In genomic region chr17:48597775-48598631, GRCh38 we compare ENCODE assay signal across 9 cellular contexts. TPM values are rescaled to one million over a fixed set of nuclear protein-coding genes. Genes with fewer than 3 reads are reported as not detected.
DNase-seq lines count a peak whose midpoint lies in the region; ATAC-seq, FAIRE-seq and TF ChIP-seq lines count a peak whose summit lies in the region.
"Had no signal": no experiment of that assay in that cellular context is flagged by ENCODE, and none has a peak within 500 bp of the region (broad histone marks: within the 10 kb centered on the region; RNA-seq: fewer than 3 reads in every experiment).

No MANE protein-coding gene starts in this region.

- peak overlapping the region; percentile 28 for H3K4me2 ChIP-seq in endothelial cell of umbilical vein (ENCODE audit: insufficient read depth, low read length)

- peak; percentile 58 for TF ChIP-seq POLR2A in endothelial cell of umbilical vein (IDR thresholded peaks at IDR 0.05; ENCODE audit: low read depth, low read length)

- H3K36me3 Mint-ChIP-seq in nephron (ENCODE audit: low read depth): peaks cover 35% of the 10 kb centered on the region

- no peaks in the 10 kb centered on the region for H3K9me3 Mint-ChIP-seq in nephron

- CTCF ChIA-PET in endothelial cell of umbilical vein (lab: Charles Lee): interaction anchor here (0.7 to 1.8 kb wide), 5 partner anchors 10 to 382 kb away, joined by 3 to 5 read pairs (median 3); no protein-coding TSS in a partner anchor

- ATAC-seq in GM18907 (IDR thresholded peaks at IDR 0.05; ENCODE audit: unreplicated experiment) (peak; percentile 41), GM19328 (IDR thresholded peaks at IDR 0.05; ENCODE audit: unreplicated experiment) (no peak), HG03159 (IDR thresholded peaks at IDR 0.05; ENCODE audit: unreplicated experiment) (no peak)

- H3K4me3 ChIP-seq in SJSA1 (peak overlapping the region; percentile 48), endothelial cell of umbilical vein (replicated peaks in 1 of 3; ENCODE audit: insufficient read depth in 1 of 3, low read depth in 1 of 3, low read length in 3 of 3) (peak overlapping the region; percentile 35 to 43 (median 36))

- H3K27me3 ChIP-seq in SJSA1 (replicated peaks): peaks cover 13% of the 10 kb centered on the region
- H3K27me3 ChIP-seq in endothelial cell of umbilical vein (ENCODE audit: control insufficient read depth in 2 of 2, insufficient read depth in 2 of 2, low read length in 2 of 2): no peaks in the 10 kb centered on the region

- BruUV-seq in endothelial cell of umbilical vein (replicated peaks; lab: Mats Ljungman, UMichigan): no TSS peak

- H3K27ac ChIP-seq in SJSA1 (no peak overlapping the region), endothelial cell of umbilical vein (ENCODE audit: insufficient read depth, low read depth, low read length) (peak overlapping the region; percentile 36)

- H3K4me3 Mint-ChIP-seq in nephron: peak overlapping the region; percentile 94 to 99 (median 98)

- POLR2A ChIA-PET in endothelial cell of umbilical vein (lab: Charles Lee): interaction anchor here (1.0 kb wide), 1 partner anchor 15 kb away, joined by 4 read pairs; no protein-coding TSS in a partner anchor

- peaks cover 77% of the 10 kb centered on the region for H3K79me2 ChIP-seq in endothelial cell of umbilical vein (ENCODE audit: control insufficient read depth, insufficient read depth, low read length)

- FAIRE-seq in endothelial cell of umbilical vein (lab: Jason Lieb, UNC) (peak; percentile 79), frontal cortex (lab: Jason Lieb, UNC) (no peak)
- FAIRE-seq: GM18507 had no signal

- H3K4me1 ChIP-seq in SJSA1 (replicated peaks): peaks cover 32% of the 10 kb centered on the region
- H3K4me1 ChIP-seq in endothelial cell of umbilical vein (ENCODE audit: control insufficient read depth, extremely low read depth, insufficient read depth, low read length): peaks cover 33% of the 10 kb centered on the region

- peaks cover 95% of the 10 kb centered on the region for H3K27me3 Mint-ChIP-seq in nephron (ENCODE audit: low read depth)

- H2AFZ ChIP-seq in endothelial cell of umbilical vein (ENCODE audit: low read depth, low read length): peak overlapping the region; percentile 37

- H3K36me3 ChIP-seq in SJSA1: peaks cover 11% of the 10 kb centered on the region
- peaks cover 3% of the 10 kb centered on the region in 2 experiments for H3K36me3 ChIP-seq in endothelial cell of umbilical vein (ENCODE audit: control insufficient read depth in 2 of 2, extremely low read depth in 1 of 2, insufficient read depth in 2 of 2, low read length in 2 of 2)

- DNase-seq in 8988T (peak; percentile 88), SJSA1 (ENCODE audit: low read depth in 1 of 2, low spot score in 2 of 2) (peak in 1 of 2 experiments; percentile 75), endothelial cell of umbilical vein (ENCODE audit: low read depth, low spot score) (peak; percentile 65), frontal cortex (ENCODE audit: low spot score in 2 of 2) (no peak)

- H3K27ac Mint-ChIP-seq in nephron: peak overlapping the region in 1 of 3 experiments; percentile 98

- intact Hi-C loops in endothelial cell of umbilical vein (cut with micrococcal nuclease): no loop called here

- H4K20me1 ChIP-seq in endothelial cell of umbilical vein (replicated peaks; ENCODE audit: control insufficient read depth, extremely low read depth, insufficient read depth, low read length): no peaks in the 10 kb centered on the region

- dilution Hi-C loops in endothelial cell of umbilical vein (cut with MboI; ENCODE audit: extremely low pct_ligation_motif_present, low sequenced_read_pairs): no loop called here

- TF ChIP-seq CTCF in endothelial cell of umbilical vein (IDR thresholded peaks at IDR 0.05; ENCODE audit: extremely low read depth in 1 of 2, insufficient read depth in 1 of 2, low read depth in 1 of 2, low read length in 2 of 2): no peak
- no peak for TF ChIP-seq CTCF in nephron (IDR thresholded peaks at IDR 0.05; ENCODE audit: unreplicated experiment in 3 of 3)

- peak overlapping the region; percentile 55 for H3K9ac ChIP-seq in endothelial cell of umbilical vein (replicated peaks; ENCODE audit: extremely low read depth, insufficient read depth, low read length)

- peaks cover 73% of the 10 kb centered on the region for H3K4me1 Mint-ChIP-seq in nephron

- H3K9me1 ChIP-seq in endothelial cell of umbilical vein (replicated peaks; ENCODE audit: control insufficient read depth, extremely low read depth, insufficient read depth, low read length): no peaks in the 10 kb centered on the region

- no peaks in the 10 kb centered on the region for H3K9me3 ChIP-seq in SJSA1 (replicated peaks)
- H3K9me3 ChIP-seq in endothelial cell of umbilical vein (replicated peaks; ENCODE audit: control insufficient read depth, insufficient read depth, low read length): no peaks in the 10 kb centered on the region

TF ChIP-seq in endothelial cell of umbilical vein, 7 proteins besides CTCF, POLR2A, EP300 and RAD21:
- TF ChIP-seq POLR2AphosphoS5 (IDR thresholded peaks at IDR 0.05; ENCODE audit: insufficient read depth, low read depth, low read length): peak; percentile 43
- TF ChIP-seq MYC (IDR thresholded peaks at IDR 0.05; ENCODE audit: low read depth, low read length): no peak

RNA-seq across cellular contexts. Expression of gene HOXB5, which starts 4.4 kb away (rescaled TPM):
- total RNA-seq in SJSA1 (2014; rRNA removed; shearing (Covaris generic)): 0.05 and 1.2 TPM in 2 replicates
- total RNA-seq in endothelial cell of umbilical vein (7.3 and 8.5 TPM in 2 replicates), frontal cortex (not detected)
- polyA plus RNA-seq in endothelial cell of umbilical vein: 2.0 and 2.6 TPM in 2 replicates
- 1.0 and 1.1 TPM in 2 replicates for polyA plus RNA-seq in endothelial cell of umbilical vein (2011; cell fraction: cytosol; rRNA removed)
- 13.1 and 13.2 TPM in 2 replicates for polyA plus RNA-seq in endothelial cell of umbilical vein (2011; cell fraction: nucleus; rRNA removed)
- polyA plus RNA-seq in endothelial cell of umbilical vein (2012): 3.3 and 3.5 TPM in 2 replicates
- polyA minus RNA-seq in endothelial cell of umbilical vein: 0.57 and 0.58 TPM in 2 replicates
- 0.82 TPM for polyA minus RNA-seq in endothelial cell of umbilical vein (2011; cell fraction: cytosol; rRNA and poly(A)+ RNA removed)
- 2.5 and 2.6 TPM in 2 replicates for polyA minus RNA-seq in endothelial cell of umbilical vein (2011; cell fraction: nucleus; rRNA and poly(A)+ RNA removed)

RNA-seq across cellular contexts. Expression of gene HOXB6, which starts 6.8 kb away (rescaled TPM):
- 4.8 and 7.1 TPM in 2 replicates for total RNA-seq in SJSA1 (2014; rRNA removed; shearing (Covaris generic))
- total RNA-seq in endothelial cell of umbilical vein (24.0 and 27.4 TPM in 2 replicates), frontal cortex (not detected)
- polyA plus RNA-seq in endothelial cell of umbilical vein: 8.8 and 10.0 TPM in 2 replicates
- 4.3 and 6.1 TPM in 2 replicates for polyA plus RNA-seq in endothelial cell of umbilical vein (2011; cell fraction: cytosol; rRNA removed)
- polyA plus RNA-seq in endothelial cell of umbilical vein (2011; cell fraction: nucleus; rRNA removed): 42.1 and 47.5 TPM in 2 replicates
- polyA plus RNA-seq in endothelial cell of umbilical vein (2012): 12.4 and 13.8 TPM in 2 replicates
- polyA minus RNA-seq in endothelial cell of umbilical vein: 3.9 and 7.0 TPM in 2 replicates
- 2.8 TPM for polyA minus RNA-seq in endothelial cell of umbilical vein (2011; cell fraction: cytosol; rRNA and poly(A)+ RNA removed)
- 9.1 and 16.5 TPM in 2 replicates for polyA minus RNA-seq in endothelial cell of umbilical vein (2011; cell fraction: nucleus; rRNA and poly(A)+ RNA removed)

RNA-seq across cellular contexts. Expression of gene HOXB3, which starts 8.0 kb away (rescaled TPM):
- 1.4 and 5.2 TPM in 2 replicates for total RNA-seq in SJSA1 (2014; rRNA removed; shearing (Covaris generic))
- total RNA-seq in endothelial cell of umbilical vein: 45.0 and 56.6 TPM in 2 replicates
- polyA plus RNA-seq in endothelial cell of umbilical vein: 29.6 and 33.0 TPM in 2 replicates
- 7.9 and 11.6 TPM in 2 replicates for polyA plus RNA-seq in endothelial cell of umbilical vein (2011; cell fraction: cytosol; rRNA removed)
- polyA plus RNA-seq in endothelial cell of umbilical vein (2011; cell fraction: nucleus; rRNA removed): 81.4 and 85.1 TPM in 2 replicates
- polyA plus RNA-seq in endothelial cell of umbilical vein (2012): 19.0 and 19.8 TPM in 2 replicates
- 7.7 and 13.3 TPM in 2 replicates for polyA minus RNA-seq in endothelial cell of umbilical vein
- polyA minus RNA-seq in endothelial cell of umbilical vein (2011; cell fraction: cytosol; rRNA and poly(A)+ RNA removed): 1.3 TPM
- polyA minus RNA-seq in endothelial cell of umbilical vein (2011; cell fraction: nucleus; rRNA and poly(A)+ RNA removed): 18.1 and 32.3 TPM in 2 replicates
- total RNA-seq in frontal cortex: not detected

RNA-seq across cellular contexts. Expression of gene HOXB7, which starts 12.8 kb away (rescaled TPM):
- 23.0 and 28.4 TPM in 2 replicates for total RNA-seq in SJSA1 (2014; rRNA removed; shearing (Covaris generic))
- total RNA-seq in endothelial cell of umbilical vein (24.5 and 29.8 TPM in 2 replicates), frontal cortex (not detected)
- 23.5 and 24.2 TPM in 2 replicates for polyA plus RNA-seq in endothelial cell of umbilical vein
- polyA plus RNA-seq in endothelial cell of umbilical vein (2011; cell fraction: cytosol; rRNA removed): 18.2 and 21.3 TPM in 2 replicates
- polyA plus RNA-seq in endothelial cell of umbilical vein (2011; cell fraction: nucleus; rRNA removed): 5.5 and 6.9 TPM in 2 replicates
- 26.0 and 33.3 TPM in 2 replicates for polyA plus RNA-seq in endothelial cell of umbilical vein (2012)
- 8.2 and 9.4 TPM in 2 replicates for polyA minus RNA-seq in endothelial cell of umbilical vein
- 10.9 TPM for polyA minus RNA-seq in endothelial cell of umbilical vein (2011; cell fraction: cytosol; rRNA and poly(A)+ RNA removed)
- polyA minus RNA-seq in endothelial cell of umbilical vein (2011; cell fraction: nucleus; rRNA and poly(A)+ RNA removed): 1.3 and 1.5 TPM in 2 replicates

RNA-seq across cellular contexts. Expression of gene HOXB8, which starts 17.1 kb away (rescaled TPM):
- total RNA-seq in SJSA1 (2014; rRNA removed; shearing (Covaris generic)): not detected in 2 replicates
- total RNA-seq in endothelial cell of umbilical vein: 1.7 and 2.0 TPM in 2 replicates
- 1.6 and 2.4 TPM in 2 replicates for polyA plus RNA-seq in endothelial cell of umbilical vein
- polyA plus RNA-seq in endothelial cell of umbilical vein (2011; cell fraction: cytosol; rRNA removed): 0.81 and 0.86 TPM in 2 replicates
- polyA plus RNA-seq in endothelial cell of umbilical vein (2011; cell fraction: nucleus; rRNA removed): 0.63 and 0.96 TPM in 2 replicates
- polyA plus RNA-seq in endothelial cell of umbilical vein (2012): 3.4 and 3.6 TPM in 2 replicates
- 0.25 and 1.7 TPM in 2 replicates for polyA minus RNA-seq in endothelial cell of umbilical vein
- not detected for polyA minus RNA-seq in endothelial cell of umbilical vein (2011; cell fraction: cytosol; rRNA and poly(A)+ RNA removed)
- polyA minus RNA-seq in endothelial cell of umbilical vein (2011; cell fraction: nucleus; rRNA and poly(A)+ RNA removed): 0.67 and 0.91 TPM in 2 replicates
- total RNA-seq in frontal cortex: not detected

Comparison
In these comparisons a context has a peak if more than half of its experiments do, and no peak if none do; other contexts are left out.
1. DNase-seq: peak in 8988T (single experiment) and endothelial cell of umbilical vein (single experiment); none in frontal cortex (0 of 2).